ENCODE assay signal across 9 cellular contexts in genomic region chr2:72038524-72038923, GRCh38.
"Had no signal": no experiment of that assay in that cellular context is flagged by ENCODE, and none has a peak within 500 bp of the region (broad histone marks: within the 10 kb centered on the region; RNA-seq: fewer than 3 reads in every experiment).

No MANE protein-coding gene starts in this region.

- H3K36me3 ChIP-seq: HAP-1 had no signal

- H2AFZ ChIP-seq: GM23248 had no signal

- FAIRE-seq: HepG2 had no signal

- H3K36me3 Mint-ChIP-seq: IgD-negative memory B cell had no signal

- DNase-seq: GM23248, GOT3, HFFc6, KG1 had no signal

- H3K4me3 Mint-ChIP-seq: HFFc6, IgD-negative memory B cell had no signal

- H3K4me1 ChIP-seq: HAP-1 had no signal

- ATAC-seq: HCT116 had no signal

- H3K27ac ChIP-seq: GM23248, HL-60 had no signal

- H3K9me3 ChIP-seq: HAP-1 had no signal

- H3K27ac Mint-ChIP-seq: HFFc6, IgD-negative memory B cell had no signal

- H3K4me3 ChIP-seq: GM23248, HAP-1 had no signal

- H3K9ac ChIP-seq: GM23248 had no signal
